1 cellular context compared by ENCODE assay signal in the genomic region with DNA sequence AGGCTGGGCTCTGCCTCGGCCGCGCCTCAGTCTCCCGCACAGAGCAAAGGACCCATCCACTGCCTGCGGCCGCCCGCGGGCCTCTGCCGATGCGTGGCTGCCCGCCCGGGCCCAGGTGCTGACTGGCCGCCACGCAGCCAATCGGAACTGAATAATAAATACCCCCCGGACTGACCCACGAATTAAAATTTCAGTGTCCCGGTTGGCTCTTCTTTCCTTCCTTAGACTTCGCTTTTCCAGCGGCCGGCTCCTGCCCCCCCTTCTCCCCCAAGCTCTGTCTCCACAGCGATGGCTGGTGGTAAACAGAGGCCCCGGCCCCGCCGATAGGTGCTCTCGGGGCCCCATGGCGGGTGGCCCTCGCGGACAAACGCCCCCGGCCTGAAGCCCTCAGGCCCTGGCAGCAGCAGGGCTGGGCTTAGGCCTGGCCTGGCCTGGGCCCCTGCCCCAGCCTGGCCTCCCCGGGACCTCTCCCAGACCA.
TF ChIP-seq lines count a peak whose summit lies in the region.

No MANE protein-coding gene starts in this region.

TF ChIP-seq in HepG2, 621 proteins besides CTCF, POLR2A, EP300 and RAD21 (continued from another document):
- TF ChIP-seq, protein P1, sequence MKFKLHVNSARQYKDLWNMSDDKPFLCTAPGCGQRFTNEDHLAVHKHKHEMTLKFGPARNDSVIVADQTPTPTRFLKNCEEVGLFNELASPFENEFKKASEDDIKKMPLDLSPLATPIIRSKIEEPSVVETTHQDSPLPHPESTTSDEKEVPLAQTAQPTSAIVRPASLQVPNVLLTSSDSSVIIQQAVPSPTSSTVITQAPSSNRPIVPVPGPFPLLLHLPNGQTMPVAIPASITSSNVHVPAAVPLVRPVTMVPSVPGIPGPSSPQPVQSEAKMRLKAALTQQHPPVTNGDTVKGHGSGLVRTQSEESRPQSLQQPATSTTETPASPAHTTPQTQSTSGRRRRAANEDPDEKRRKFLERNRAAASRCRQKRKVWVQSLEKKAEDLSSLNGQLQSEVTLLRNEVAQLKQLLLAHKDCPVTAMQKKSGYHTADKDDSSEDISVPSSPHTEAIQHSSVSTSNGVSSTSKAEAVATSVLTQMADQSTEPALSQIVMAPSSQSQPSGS (CRISPR knock-in tag; IDR thresholded peaks at IDR 0.05), result no peak
- TF ChIP-seq ZNF460 (CRISPR knock-in tag; IDR thresholded peaks at IDR 0.05; ENCODE audit: borderline replicate concordance) (no peak), MED13 (CRISPR knock-in tag; IDR thresholded peaks at IDR 0.05) (no peak), CBFB (CRISPR knock-in tag; IDR thresholded peaks at IDR 0.05) (0 out of 2 replicates have a peak, but pooled peaks have one; percentile 0), KDM5A (IDR thresholded peaks at IDR 0.05; ENCODE audit: borderline replicate concordance, low read length) (0 out of 2 replicates have a peak, but pooled peaks have one; percentile 28), ZNF383 (CRISPR knock-in tag; IDR thresholded peaks at IDR 0.05; ENCODE audit: borderline replicate concordance) (no peak)
